In the genomic region with DNA sequence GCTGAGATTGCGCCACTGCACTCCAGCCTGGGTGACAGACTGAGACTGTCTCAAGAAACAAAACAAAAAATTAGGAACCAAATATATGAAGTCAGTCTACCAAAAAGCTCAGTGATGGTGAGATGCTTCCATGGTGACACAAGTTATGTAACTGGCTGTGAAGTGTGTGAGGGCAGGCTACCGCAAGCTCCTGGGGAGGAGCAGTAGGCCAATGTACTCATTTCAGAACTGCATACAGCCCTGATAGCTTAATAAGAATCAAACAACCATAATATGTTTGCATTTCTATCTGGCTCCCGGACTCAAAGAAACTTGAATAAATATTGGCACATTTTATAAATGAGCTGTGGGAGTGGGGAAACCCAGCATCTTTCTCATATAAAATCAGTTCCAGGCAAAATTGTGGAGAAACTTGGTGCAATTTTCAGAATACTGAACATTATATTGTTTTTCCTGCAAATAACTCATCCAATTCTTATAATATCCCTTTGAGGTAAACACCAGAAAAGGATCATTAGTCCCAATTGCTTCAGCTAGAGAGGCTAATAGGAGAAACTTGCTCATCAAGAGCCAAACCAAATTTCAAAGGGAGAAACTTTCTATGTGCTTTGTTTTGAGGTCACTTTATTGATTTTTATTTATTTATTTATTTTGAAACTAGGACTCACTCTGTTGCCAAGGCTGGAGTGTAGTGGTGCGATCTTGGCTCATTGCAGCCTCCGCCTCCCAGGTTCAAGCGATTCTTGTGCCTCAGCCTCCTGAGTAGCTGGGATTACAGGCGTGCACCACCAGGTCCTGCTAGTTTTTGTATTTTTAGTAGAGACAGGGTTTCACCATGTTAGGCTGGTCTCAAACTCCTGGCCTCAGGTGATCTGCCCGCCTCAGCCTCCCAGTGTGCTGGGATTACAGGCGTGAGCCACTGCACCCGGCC, we compare ENCODE assay signal across 27 cellular contexts.
"Had no signal": no experiment of that assay in that cellular context is flagged by ENCODE, and none has a peak within 500 bp of the region (broad histone marks: within the 10 kb centered on the region; RNA-seq: fewer than 3 reads in every experiment).

No MANE protein-coding gene starts in this region.

- H3K4me1 Mint-ChIP-seq: naive thymus-derived CD8-positive, alpha-beta T cell; stimulated activated memory B cell treated with anti-CD40 and anti-IgM and Interleukin-4, amounts not matched to agents 10 μg/mL and 1 μg/mL and 100 μg/mL, for 72 hours; stimulated activated naive CD8-positive, alpha-beta T cell treated with anti-CD3 and anti-CD28 coated beads, Interleukin-15, amount 100 ng/mL, for 72 hours had no signal

- DNase-seq: naive thymus-derived CD8-positive, alpha-beta T cell; occipital lobe; ovary; posterior cingulate gyrus; psoas muscle; right cardiac atrium; spleen; stimulated activated CD4-positive, alpha-beta T cell treated with anti-CD3 and anti-CD28 coated beads, Interleukin-12 subunit alpha, Interleukin-12 subunit beta, amount 100 ng/mL, for 4 hours; stimulated activated CD4-positive, alpha-beta T cell treated with anti-CD3 and anti-CD28 coated beads, Interleukin-1b, Interleukin-23, amount 100 ng/mL, for 48 hours; stimulated activated CD4-positive, alpha-beta T cell treated with anti-CD3 and anti-CD28 coated beads, Interleukin-4, amount 100 ng/mL, for 1 hour; stimulated activated CD4-positive, alpha-beta T cell treated with anti-CD3 and anti-CD28 coated beads, Interleukin-4, amount 100 ng/mL, for 4 hours; stimulated activated CD8-positive, alpha-beta memory T cell treated with anti-CD3 and anti-CD28 coated beads, Interleukin-4, amount 100 ng/mL, for 48 hours; stimulated activated naive CD4-positive, alpha-beta T cell; stimulated activated naive CD8-positive, alpha-beta T cell treated with anti-CD3 and anti-CD28 coated beads, Interleukin-15, amount 100 ng/mL, for 72 hours; stimulated activated naive CD8-positive, alpha-beta T cell treated with anti-CD3 and anti-CD28 coated beads, Interleukin-15, Interleukin-2, amounts not matched to agents 100 U/mL and 50 U/mL, for 24 hours; substantia nigra; testis; tibial artery; transverse colon; upper lobe of right lung; uterus had no signal

- H3K4me3 Mint-ChIP-seq: naive thymus-derived CD8-positive, alpha-beta T cell; natural killer cell treated with Interleukin-12 subunit alpha and Interleukin-12 subunit beta and Interleukin-15 and Interleukin-18, amount 100 ng/mL, for 72 hours; neural progenitor cell; stimulated activated memory B cell treated with anti-CD40 and anti-IgM and Interleukin-4, amounts not matched to agents 10 μg/mL and 1 μg/mL and 100 μg/mL, for 72 hours; stimulated activated naive CD8-positive, alpha-beta T cell treated with anti-CD3 and anti-CD28 coated beads, Interleukin-15, amount 100 ng/mL, for 72 hours; type B pancreatic cell had no signal

- H3K27me3 Mint-ChIP-seq: progenitor cell of endocrine pancreas; stimulated activated naive CD8-positive, alpha-beta T cell treated with anti-CD3 and anti-CD28 coated beads, Interleukin-15, amount 100 ng/mL, for 72 hours had no signal

- H3K27ac Mint-ChIP-seq: naive thymus-derived CD8-positive, alpha-beta T cell; natural killer cell treated with Interleukin-12 subunit alpha and Interleukin-12 subunit beta and Interleukin-15 and Interleukin-18, amount 100 ng/mL, for 72 hours; neural progenitor cell; progenitor cell of endocrine pancreas; stimulated activated memory B cell treated with anti-CD40 and anti-IgM and Interleukin-4, amounts not matched to agents 10 μg/mL and 1 μg/mL and 100 μg/mL, for 72 hours; stimulated activated naive CD8-positive, alpha-beta T cell treated with anti-CD3 and anti-CD28 coated beads, Interleukin-15, amount 100 ng/mL, for 72 hours; type B pancreatic cell had no signal

- H3K9me3 Mint-ChIP-seq: natural killer cell treated with Interleukin-12 subunit alpha and Interleukin-12 subunit beta and Interleukin-15 and Interleukin-18, amount 100 ng/mL, for 72 hours; type B pancreatic cell had no signal

- ATAC-seq: naive thymus-derived CD8-positive, alpha-beta T cell; natural killer cell treated with Interleukin-12 subunit alpha and Interleukin-12 subunit beta and Interleukin-15 and Interleukin-18, amount 100 ng/mL, for 72 hours; psoas muscle; right cardiac atrium; sciatic nerve; stimulated activated memory B cell treated with anti-CD40 and anti-IgM and Interleukin-4, amounts not matched to agents 10 μg/mL and 1 μg/mL and 100 μg/mL, for 72 hours; stimulated activated naive CD8-positive, alpha-beta T cell treated with anti-CD3 and anti-CD28 coated beads, Interleukin-15, amount 100 ng/mL, for 72 hours; stimulated activated naive CD8-positive, alpha-beta T cell treated with anti-CD3 and anti-CD28 coated beads, Interleukin-15, Interleukin-2, amounts not matched to agents 100 U/mL and 50 U/mL, for 24 hours; upper lobe of right lung had no signal

- H3K36me3 Mint-ChIP-seq: naive thymus-derived CD8-positive, alpha-beta T cell; natural killer cell treated with Interleukin-12 subunit alpha and Interleukin-12 subunit beta and Interleukin-15 and Interleukin-18, amount 100 ng/mL, for 72 hours; neural progenitor cell; stimulated activated memory B cell treated with anti-CD40 and anti-IgM and Interleukin-4, amounts not matched to agents 10 μg/mL and 1 μg/mL and 100 μg/mL, for 72 hours; type B pancreatic cell had no signal
